5 cellular contexts compared by ENCODE assay signal in genomic region chr19:14452303-14452702, GRCh38. TPM values are rescaled to one million over a fixed set of nuclear protein-coding genes. Genes with fewer than 3 reads are reported as not detected.
"Had no signal": no experiment of that assay in that cellular context is flagged by ENCODE, and none has a peak within 500 bp of the region (broad histone marks: within the 10 kb centered on the region; RNA-seq: fewer than 3 reads in every experiment).

No MANE protein-coding gene starts in this region.

RNA-seq across cellular contexts. Expression of gene PTGER1, which starts 22.9 kb away (rescaled TPM):
- total RNA-seq: Peyer's patch, Right ventricle myocardium inferior, Right ventricle myocardium superior, SJSA1, SK-MEL-5 had no signal
